In genomic region chr14:102527255-102528232, GRCh38 we compare ENCODE assay signal across 11 cellular contexts. TPM values are rescaled to one million over a fixed set of nuclear protein-coding genes. Genes with fewer than 3 reads are reported as not detected.
DNase-seq lines count a peak whose midpoint lies in the region; ATAC-seq, FAIRE-seq and TF ChIP-seq lines count a peak whose summit lies in the region.
"Had no signal": no experiment of that assay in that cellular context is flagged by ENCODE, and none has a peak within 500 bp of the region (broad histone marks: within the 10 kb centered on the region; RNA-seq: fewer than 3 reads in every experiment).

No MANE protein-coding gene starts in this region.

- H3K9me3 Mint-ChIP-seq in activated CD4-positive, alpha-beta T cell treated with anti-CD3 and anti-CD28 coated beads, Interleukin-2, amount 10 ng/mL, durations not matched to agents 24 days and 14 days: no peaks in the 10 kb centered on the region
- H3K9me3 Mint-ChIP-seq: activated T-cell treated with anti-CD3 and anti-CD28 coated beads, Interleukin-2, amount 50 U/mL, for 24 hours had no signal

- FAIRE-seq in small intestine (lab: Jason Lieb, UNC): no peak
- FAIRE-seq: GM18507 had no signal

- H3K27me3 Mint-ChIP-seq in activated CD4-positive, alpha-beta T cell treated with anti-CD3 and anti-CD28 coated beads, Interleukin-2, amount 10 ng/mL, durations not matched to agents 24 days and 14 days: no peaks in the 10 kb centered on the region
- H3K27me3 Mint-ChIP-seq: activated T-cell treated with anti-CD3 and anti-CD28 coated beads, Interleukin-2, amount 50 U/mL, for 24 hours had no signal

- intact Hi-C loops in activated CD4-positive, alpha-beta T cell treated with anti-CD3 and anti-CD28 coated beads, Interleukin-2, amount 10 ng/mL, durations not matched to agents 24 days and 14 days (cut with micrococcal nuclease): no loop called here

- TF ChIP-seq CTCF in epithelial cell of esophagus (IDR thresholded peaks at IDR 0.05; ENCODE audit: insufficient read depth, low read depth, low read length, missing control alignments): no peak

- H3K4me3 ChIP-seq in epithelial cell of esophagus (ENCODE audit: low read length) (no peak overlapping the region), small intestine (ENCODE audit: low read depth in 1 of 2, low read length in 2 of 2) (no peak overlapping the region)

- no peaks in the 10 kb centered on the region for H3K9me3 ChIP-seq in small intestine (ENCODE audit: control insufficient read depth, low read depth)

- H3K27ac ChIP-seq in small intestine (ENCODE audit: low read depth in 1 of 2, low read length in 1 of 2): peak overlapping the region; percentile 71 to 88

- peak; percentile 27 to 35 for DNase-seq in activated CD4-positive, alpha-beta T cell treated with anti-CD3 and anti-CD28 coated beads, Interleukin-2, amount 50 U/mL, for 48 hours
- DNase-seq in activated CD4-positive, alpha-beta T cell treated with anti-CD3 and anti-CD28 coated beads, Interleukin-2, amount 10 ng/mL, durations not matched to agents 24 days and 14 days: no peak
- DNase-seq in NCI-H460 (ENCODE audit: extremely low read depth, low read depth) (peak; percentile 69), epithelial cell of esophagus (ENCODE audit: low read depth) (peak; percentile 96), small intestine (peak; percentile 86), ecto neural progenitor cell (ENCODE audit: low spot score) (no peak)
- no peak for DNase-seq in activated effector memory CD4-positive, alpha-beta T cell treated with Interleukin-2 at 50 U/mL for 16 hours
- DNase-seq: activated T-cell treated with anti-CD3 and anti-CD28 coated beads, Interleukin-2, amount 50 U/mL, for 24 hours; kidney glomerular epithelial cell had no signal

- H3K27me3 ChIP-seq in small intestine (ENCODE audit: control insufficient read depth in 2 of 2, insufficient read depth in 2 of 2, low read length in 2 of 2): no peaks in the 10 kb centered on the region

- no peaks in the 10 kb centered on the region for H3K36me3 ChIP-seq in small intestine (ENCODE audit: control insufficient read depth in 2 of 2, insufficient read depth in 2 of 2, low read length in 2 of 2)

- H3K4me1 ChIP-seq in small intestine (ENCODE audit: control insufficient read depth in 2 of 2, insufficient read depth in 1 of 2, low read depth in 1 of 2, low read length in 1 of 2): peaks cover 5 to 6% of the 10 kb centered on the region in 2 donors

- H3K27ac Mint-ChIP-seq in activated CD4-positive, alpha-beta T cell treated with anti-CD3 and anti-CD28 coated beads, Interleukin-2, amount 10 ng/mL, durations not matched to agents 24 days and 14 days: no peak overlapping the region
- H3K27ac Mint-ChIP-seq: activated T-cell treated with anti-CD3 and anti-CD28 coated beads, Interleukin-2, amount 50 U/mL, for 24 hours had no signal

- H3K4me1 Mint-ChIP-seq in activated CD4-positive, alpha-beta T cell treated with anti-CD3 and anti-CD28 coated beads, Interleukin-2, amount 10 ng/mL, durations not matched to agents 24 days and 14 days: peaks cover 32% of the 10 kb centered on the region

- no peak for ATAC-seq in HG03139 (IDR thresholded peaks at IDR 0.05; ENCODE audit: unreplicated experiment)

- H3K4me3 Mint-ChIP-seq in activated CD4-positive, alpha-beta T cell treated with anti-CD3 and anti-CD28 coated beads, Interleukin-2, amount 10 ng/mL, durations not matched to agents 24 days and 14 days: no peak overlapping the region
- H3K4me3 Mint-ChIP-seq: activated T-cell treated with anti-CD3 and anti-CD28 coated beads, Interleukin-2, amount 50 U/mL, for 24 hours had no signal

- peaks cover 1% of the 10 kb centered on the region for H3K36me3 Mint-ChIP-seq in activated CD4-positive, alpha-beta T cell treated with anti-CD3 and anti-CD28 coated beads, Interleukin-2, amount 10 ng/mL, durations not matched to agents 24 days and 14 days (ENCODE audit: low read depth)

- WGBS in small intestine, 3 donors: 56 to 78% (median 66%) methylated on average over 15 to 16 of the region's 16 CpGs

RNA-seq across cellular contexts. Expression of gene ANKRD9, which starts 18.0 kb away (rescaled TPM):
- total RNA-seq in activated CD4-positive, alpha-beta T cell treated with anti-CD3 and anti-CD28 coated beads, Interleukin-2, amount 10 ng/mL, durations not matched to agents 24 days and 14 days: 14.6 and 16.5 TPM in 2 replicates
- total RNA-seq in NCI-H460 (2014; rRNA removed; shearing (Covaris generic)): 13.0 and 16.5 TPM in 2 replicates
- 124 and 134 TPM in 2 replicates for polyA plus RNA-seq in NCI-H460 (2014; cell fraction: nucleus; rRNA removed)
- 10 to 100 TPM; 21.2 to 88.4 (median 54.6) TPM for polyA plus RNA-seq in small intestine

Comparison
In these comparisons a context has a peak if more than half of its experiments do, and no peak if none do; other contexts are left out.
1. DNase-seq: peak in activated CD4-positive, alpha-beta T cell treated with anti-CD3 and anti-CD28 coated beads, Interleukin-2, amount 50 U/mL, for 48 hours (2 of 2), NCI-H460 (single experiment), epithelial cell of esophagus (single experiment) and small intestine (single experiment); none in activated CD4-positive, alpha-beta T cell treated with anti-CD3 and anti-CD28 coated beads, Interleukin-2, amount 10 ng/mL, durations not matched to agents 24 days and 14 days (single experiment), ecto neural progenitor cell (single experiment) and activated effector memory CD4-positive, alpha-beta T cell treated with Interleukin-2 at 50 U/mL for 16 hours (single experiment).